18 cellular contexts compared by ENCODE assay signal in genomic region chr5:165138261-165138660, GRCh38.
DNase-seq lines count a peak whose midpoint lies in the region; TF ChIP-seq lines count a peak whose summit lies in the region.
"Had no signal": no experiment of that assay in that cellular context is flagged by ENCODE, and none has a peak within 500 bp of the region (broad histone marks: within the 10 kb centered on the region; RNA-seq: fewer than 3 reads in every experiment).

No MANE protein-coding gene starts in this region.

- 41 to 44% methylated on average over 6 of the region's 6 CpGs for WGBS in esophagus squamous epithelium, 2 donors

- no peaks in the 10 kb centered on the region for H3K36me3 ChIP-seq in A673 (ENCODE audit: insufficient read depth, low read length, poor library complexity, severe bottlenecking)
- H3K36me3 ChIP-seq in HUES6 (ENCODE audit: control insufficient read depth, insufficient read depth, low read length), result no peaks in the 10 kb centered on the region
- no peaks in the 10 kb centered on the region for H3K36me3 ChIP-seq in esophagus squamous epithelium
- H3K36me3 ChIP-seq: Peyer's patch had no signal

- H3K27ac ChIP-seq in A673 (ENCODE audit: low read depth, low read length, poor library complexity, severe bottlenecking), result no peak overlapping the region
- H3K27ac ChIP-seq in HUES6 (ENCODE audit: low read depth, low read length), result peak overlapping the region; percentile 75
- H3K27ac ChIP-seq in esophagus squamous epithelium, result no peak overlapping the region
- H3K27ac ChIP-seq: C4-2B, KMS-11, Peyer's patch had no signal

- no TSS peak for BruUV-seq in A673 (replicated peaks; lab: Mats Ljungman, UMichigan)

- peaks cover 21% of the 10 kb centered on the region for H3K4me1 ChIP-seq in A673 (ENCODE audit: insufficient read depth, low read length, poor library complexity, severe bottlenecking)
- peaks cover 38% of the 10 kb centered on the region for H3K4me1 ChIP-seq in HUES6 (ENCODE audit: control insufficient read depth, insufficient read depth, low read length)
- H3K4me1 ChIP-seq in esophagus squamous epithelium, result no peaks in the 10 kb centered on the region
- H3K4me1 ChIP-seq: Peyer's patch had no signal

- H3K9me3 ChIP-seq in A673 (ENCODE audit: low read depth, low read length, poor library complexity, severe bottlenecking), result no peaks in the 10 kb centered on the region
- H3K9me3 ChIP-seq in HUES6 (ENCODE audit: control insufficient read depth, insufficient read depth, low read depth, low read length), result no peaks in the 10 kb centered on the region
- H3K9me3 ChIP-seq in esophagus squamous epithelium, result no peaks in the 10 kb centered on the region
- H3K9me3 ChIP-seq: Peyer's patch had no signal

- TF ChIP-seq POLR2A in esophagus squamous epithelium (IDR thresholded peaks at IDR 0.05), result no peak

- H3K27me3 ChIP-seq in A673 (replicated peaks; ENCODE audit: insufficient read depth, low read depth, low read length, poor library complexity), result no peaks in the 10 kb centered on the region
- H3K27me3 ChIP-seq in HUES6 (ENCODE audit: control insufficient read depth, insufficient read depth, low read length), result no peaks in the 10 kb centered on the region
- H3K27me3 ChIP-seq in esophagus squamous epithelium, result no peaks in the 10 kb centered on the region
- H3K27me3 ChIP-seq: Peyer's patch had no signal

- H3K4me3 ChIP-seq in A673 (ENCODE audit: low read depth, low read length, poor library complexity, severe bottlenecking) (peak overlapping the region; percentile 10), HUES6 (ENCODE audit: low read depth, low read length) (peak overlapping the region; percentile 34; the same call in 1 of the 2 replicates), esophagus squamous epithelium (no peak overlapping the region)
- H3K4me3 ChIP-seq: Peyer's patch had no signal

- CTCF ChIA-PET in A673 (lab: Charles Lee), result interaction anchor here (0.7 kb wide), 1 partner anchor 318 kb away, joined by 3 read pairs; no protein-coding TSS in a partner anchor

- DNase-seq in A673 (ENCODE audit: low spot score) (peak; percentile 16), astrocyte of the hippocampus (ENCODE audit: low read depth, low spot score) (peak; percentile 72), iPS-NIHi7 (ENCODE audit: extremely low spot score) (peak; percentile 11), hepatic stellate cell (ENCODE audit: low spot score) (no peak), esophagus squamous epithelium (lab: John Stamatoyannopoulos, UW) (no peak), glomerular visceral epithelial cell (ENCODE audit: extremely low spot score) (no peak), COLO668 (lab: John Stamatoyannopoulos, UW; ENCODE audit: unreplicated experiment) (no peak)
- DNase-seq: 8988T, COR-L47, DMS53, NCI-H1092, NCI-H2107, NCI-H748 treated with DMSO at 0.1 percent for 48 hours, Peyer's patch, Right ventricle myocardium superior had no signal

- no peak for TF ChIP-seq CTCF in A673 (conservative IDR thresholded peaks at IDR 0.05; ENCODE audit: low read depth, low read length)
- TF ChIP-seq CTCF in esophagus squamous epithelium (IDR thresholded peaks at IDR 0.05), result no peak

- H3K9ac ChIP-seq in HUES6 (ENCODE audit: low read length), result peak overlapping the region; percentile 53
- H3K9ac ChIP-seq: KMS-11 had no signal

- POLR2A ChIA-PET in A673 (lab: Charles Lee; ENCODE audit: low non-redundant PET), result no interaction called here

- intact Hi-C loops in A673 (cut with micrococcal nuclease; ENCODE audit: unreplicated experiment), result no loop called here
- intact Hi-C loops in esophagus squamous epithelium (cut with DNase I), result no loop called here

Comparison
In these comparisons a context has a peak if more than half of its experiments do, and no peak if none do; other contexts are left out.
1. DNase-seq: peak in A673 (single experiment), astrocyte of the hippocampus (single experiment) and iPS-NIHi7 (single experiment); none in hepatic stellate cell (single experiment), esophagus squamous epithelium (single experiment), glomerular visceral epithelial cell (single experiment) and COLO668 (single experiment).
2. H3K4me3 ChIP-seq: peak in A673 (single experiment) and HUES6 (single experiment); none in esophagus squamous epithelium (0 of 4).